8 cellular contexts compared by ENCODE assay signal in the genomic region with DNA sequence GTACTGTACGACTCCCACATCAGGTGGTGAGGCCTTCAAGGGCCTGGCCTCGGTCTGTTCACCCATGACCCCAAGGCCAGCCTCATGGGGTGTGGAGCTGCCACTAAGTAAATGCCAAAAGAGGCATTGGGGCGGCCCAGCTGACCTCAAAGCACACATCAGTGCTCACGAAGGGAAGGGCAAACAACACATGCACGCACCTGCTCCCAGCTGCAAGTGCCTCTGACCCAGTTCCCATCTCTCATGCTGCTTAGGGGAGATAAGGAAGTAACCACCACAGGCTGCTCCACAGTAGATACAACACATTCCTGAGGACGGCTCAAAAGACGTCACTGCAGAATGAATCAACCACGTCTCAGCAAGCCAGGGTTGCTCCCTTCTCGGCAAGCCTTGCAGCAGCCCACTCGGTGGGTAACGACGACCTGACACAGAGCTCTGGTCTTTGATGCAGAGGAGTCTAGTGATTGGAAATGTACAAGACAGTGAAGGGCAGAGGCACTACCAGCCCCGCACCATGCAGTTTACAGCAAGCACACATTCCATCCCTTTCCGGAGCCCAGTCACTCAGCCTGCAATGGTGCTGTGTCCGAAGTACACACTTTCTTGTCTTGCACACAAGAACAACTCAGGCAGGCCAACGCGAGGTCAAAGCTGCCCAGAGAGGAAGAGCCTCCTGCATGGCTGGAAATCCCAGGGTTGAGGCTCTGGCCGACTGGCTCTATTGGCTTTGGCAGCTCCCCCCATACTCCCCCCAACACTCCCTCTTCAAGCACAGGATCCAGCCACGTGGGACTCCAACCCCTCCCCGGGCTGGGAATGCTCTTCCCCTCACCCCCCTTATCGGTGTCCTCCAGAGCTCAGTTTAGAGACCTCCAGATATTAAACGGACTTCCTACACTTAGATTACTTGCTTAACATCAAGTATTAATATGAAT. TPM values are rescaled to one million over a fixed set of nuclear protein-coding genes. Genes with fewer than 3 reads are reported as not detected.
A peak's percentile ranks its signal among the peaks of the same experiment; 100 is the strongest.
DNase-seq lines count a peak whose midpoint lies in the region; ATAC-seq lines count a peak whose summit lies in the region.

No MANE protein-coding gene starts in this region.

- no peaks in the 10 kb centered on the region for H3K4me1 Mint-ChIP-seq in activated T-helper 1 cell treated with anti-CD3 and anti-CD28 coated beads, Interleukin-12 subunit alpha, Interleukin-12 subunit beta, Interleukin-2, Interleukin-4 antibody, amounts not matched to agents 30 ng/mL and 10 ng/mL and 1 ng/mL, durations not matched to agents 14 hours and 24 hours and 36 hours (ENCODE audit: low read depth)

- H3K27ac ChIP-seq in caudate nucleus (ENCODE audit: low read depth, low read length) = no peak overlapping the region

- no peak overlapping the region for H3K4me3 Mint-ChIP-seq in activated T-helper 1 cell treated with anti-CD3 and anti-CD28 coated beads, Interleukin-12 subunit alpha, Interleukin-12 subunit beta, Interleukin-2, Interleukin-4 antibody, amounts not matched to agents 30 ng/mL and 10 ng/mL and 1 ng/mL, durations not matched to agents 14 hours and 24 hours and 36 hours

- H3K27ac Mint-ChIP-seq in activated T-helper 1 cell treated with anti-CD3 and anti-CD28 coated beads, Interleukin-12 subunit alpha, Interleukin-12 subunit beta, Interleukin-2, Interleukin-4 antibody, amounts not matched to agents 30 ng/mL and 10 ng/mL and 1 ng/mL, durations not matched to agents 14 hours and 24 hours and 36 hours = no peak overlapping the region

- peaks cover 11% of the 10 kb centered on the region for H3K27me3 Mint-ChIP-seq in activated T-helper 1 cell treated with anti-CD3 and anti-CD28 coated beads, Interleukin-12 subunit alpha, Interleukin-12 subunit beta, Interleukin-2, Interleukin-4 antibody, amounts not matched to agents 30 ng/mL and 10 ng/mL and 1 ng/mL, durations not matched to agents 14 hours and 24 hours and 36 hours (ENCODE audit: insufficient read depth)

- ATAC-seq in GM21786 (IDR thresholded peaks at IDR 0.05; ENCODE audit: unreplicated experiment) (peak; percentile 73), HG03571 (IDR thresholded peaks at IDR 0.05; ENCODE audit: unreplicated experiment) (no peak)

- no peaks in the 10 kb centered on the region for H3K9me3 Mint-ChIP-seq in activated T-helper 1 cell treated with anti-CD3 and anti-CD28 coated beads, Interleukin-12 subunit alpha, Interleukin-12 subunit beta, Interleukin-2, Interleukin-4 antibody, amounts not matched to agents 30 ng/mL and 10 ng/mL and 1 ng/mL, durations not matched to agents 14 hours and 24 hours and 36 hours

- no peaks in the 10 kb centered on the region for H3K36me3 Mint-ChIP-seq in activated T-helper 1 cell treated with anti-CD3 and anti-CD28 coated beads, Interleukin-12 subunit alpha, Interleukin-12 subunit beta, Interleukin-2, Interleukin-4 antibody, amounts not matched to agents 30 ng/mL and 10 ng/mL and 1 ng/mL, durations not matched to agents 14 hours and 24 hours and 36 hours (ENCODE audit: low read depth)

- intact Hi-C loops in activated T-helper 1 cell treated with anti-CD3 and anti-CD28 coated beads, Interleukin-12 subunit alpha, Interleukin-12 subunit beta, Interleukin-2, Interleukin-4 antibody, amounts not matched to agents 30 ng/mL and 10 ng/mL and 1 ng/mL, durations not matched to agents 14 hours and 24 hours and 36 hours (cut with micrococcal nuclease) = no loop called here

- peak; percentile 36 for DNase-seq in AG20443 (ENCODE audit: low spot score)
- DNase-seq in SHP77 treated with DMSO at 0.1 percent for 48 hours (lab: John Stamatoyannopoulos, UW) = peak; percentile 33
- peak; percentile 92 for DNase-seq in kidney tubule cell (ENCODE audit: low spot score)
- no peak for DNase-seq in activated T-helper 1 cell treated with anti-CD3 and anti-CD28 coated beads, Interleukin-12 subunit alpha, Interleukin-12 subunit beta, Interleukin-2, Interleukin-4 antibody, amounts not matched to agents 30 ng/mL and 10 ng/mL and 1 ng/mL, durations not matched to agents 14 hours and 24 hours and 36 hours (ENCODE audit: low spot score)
- DNase-seq in NCI-H2171 treated with DMSO at 0.1 percent for 48 hours (lab: John Stamatoyannopoulos, UW) = no peak
- DNase-seq in caudate nucleus (lab: John Stamatoyannopoulos, UW) = no peak

RNA-seq across cellular contexts. Expression of a gene that starts 31.8 kb away (rescaled TPM):
- not detected in 2 replicates for total RNA-seq in activated T-helper 1 cell treated with anti-CD3 and anti-CD28 coated beads, Interleukin-12 subunit alpha, Interleukin-12 subunit beta, Interleukin-2, Interleukin-4 antibody, amounts not matched to agents 30 ng/mL and 10 ng/mL and 1 ng/mL, durations not matched to agents 14 hours and 24 hours and 36 hours

RNA-seq across cellular contexts. Expression of a gene that starts 51.2 kb away (rescaled TPM):
- not detected in 2 replicates for total RNA-seq in activated T-helper 1 cell treated with anti-CD3 and anti-CD28 coated beads, Interleukin-12 subunit alpha, Interleukin-12 subunit beta, Interleukin-2, Interleukin-4 antibody, amounts not matched to agents 30 ng/mL and 10 ng/mL and 1 ng/mL, durations not matched to agents 14 hours and 24 hours and 36 hours

Comparison
In these comparisons a context has a peak if more than half of its experiments do, and no peak if none do; other contexts are left out.
1. DNase-seq: peak in AG20443 (single experiment), SHP77 treated with DMSO at 0.1 percent for 48 hours (single experiment) and kidney tubule cell (single experiment); none in activated T-helper 1 cell treated with anti-CD3 and anti-CD28 coated beads, Interleukin-12 subunit alpha, Interleukin-12 subunit beta, Interleukin-2, Interleukin-4 antibody, amounts not matched to agents 30 ng/mL and 10 ng/mL and 1 ng/mL, durations not matched to agents 14 hours and 24 hours and 36 hours (single experiment), NCI-H2171 treated with DMSO at 0.1 percent for 48 hours (single experiment) and caudate nucleus (0 of 61).